In genomic region chr20:5126512-5127203, GRCh38 we compare ENCODE assay signal across 1 cellular context.
TF ChIP-seq lines count a peak whose summit lies in the region.

TSS of gene CDS2 (plus strand) at chr20:5127008. CDS start at chr20:5127093, 85 bp downstream.

TF ChIP-seq in HepG2, 621 proteins besides CTCF, POLR2A, EP300 and RAD21 (continued from another document and continues in another):
- TF ChIP-seq PRDM10 (CRISPR knock-in tag; IDR thresholded peaks at IDR 0.05; ENCODE audit: low read depth) (peak; percentile 64; the same call in 1 of the 2 replicates), TBX2 (CRISPR knock-in tag; IDR thresholded peaks at IDR 0.05; ENCODE audit: borderline replicate concordance) (peak; percentile 37), SAFB2 (CRISPR knock-in tag; IDR thresholded peaks at IDR 0.05; ENCODE audit: borderline replicate concordance, low read depth) (peak; percentile 83; the same call in 1 of the 2 replicates), ZNF484 (CRISPR knock-in tag; IDR thresholded peaks at IDR 0.05; ENCODE audit: borderline replicate concordance, low read depth) (no peak), NR2C2 (CRISPR knock-in tag; IDR thresholded peaks at IDR 0.05; ENCODE audit: borderline replicate concordance) (peak; percentile 97), ZGPAT (CRISPR knock-in tag; IDR thresholded peaks at IDR 0.05) (peak; percentile 94), ZNF382 (CRISPR knock-in tag; IDR thresholded peaks at IDR 0.05; ENCODE audit: borderline replicate concordance) (no peak), ETV5 (CRISPR knock-in tag; IDR thresholded peaks at IDR 0.05; ENCODE audit: borderline replicate concordance) (peak; percentile 48), MAFG (CRISPR knock-in tag; IDR thresholded peaks at IDR 0.05) (no peak), ZNF414 (CRISPR knock-in tag; IDR thresholded peaks at IDR 0.05) (peak; percentile 92), CBFB (CRISPR knock-in tag; IDR thresholded peaks at IDR 0.05) (peak; percentile 82), ZNF883 (CRISPR knock-in tag; IDR thresholded peaks at IDR 0.05; ENCODE audit: not compliant biosample characterization) (no peak), PLRG1 (conservative IDR thresholded peaks at IDR 0.05) (no peak), MEIS1 (CRISPR knock-in tag; IDR thresholded peaks at IDR 0.05; ENCODE audit: borderline replicate concordance) (no peak; the same call in 1 of the 2 replicates), SRSF9 (IDR thresholded peaks at IDR 0.05; ENCODE audit: borderline replicate concordance, insufficient read depth, low read depth, low read length, poor library complexity, severe bottlenecking) (no peak), ZNF674 (CRISPR knock-in tag; IDR thresholded peaks at IDR 0.05; ENCODE audit: low read depth) (peak; percentile 98), ZSCAN30 (CRISPR knock-in tag; IDR thresholded peaks at IDR 0.05) (no peak; the same call in 1 of the 2 replicates), HNRNPL (IDR thresholded peaks at IDR 0.05; ENCODE audit: low read depth, low read length) (peak; percentile 33; the same call in 1 of the 2 replicates), ISL2 (CRISPR knock-in tag; IDR thresholded peaks at IDR 0.05) (peak; percentile 84), ZNF468 (CRISPR knock-in tag; IDR thresholded peaks at IDR 0.05) (0 out of 2 replicates have a peak, but pooled peaks have one; percentile 45), ZBTB34 (CRISPR knock-in tag; IDR thresholded peaks at IDR 0.05) (peak; percentile 90), CHD4 (IDR thresholded peaks at IDR 0.05; ENCODE audit: borderline replicate concordance, low read length) (no peak), ZFP41 (CRISPR knock-in tag; IDR thresholded peaks at IDR 0.05; ENCODE audit: borderline replicate concordance) (no peak), PTBP1 (IDR thresholded peaks at IDR 0.05; ENCODE audit: low read depth, low read length, poor library complexity, severe bottlenecking) (no peak), GFI1 (CRISPR knock-in tag; IDR thresholded peaks at IDR 0.05; ENCODE audit: borderline replicate concordance) (peak; percentile 56; the same call in 1 of the 2 replicates), ZNF547 (CRISPR knock-in tag; IDR thresholded peaks at IDR 0.05) (no peak; the same call in 1 of the 2 replicates), ERF (CRISPR knock-in tag; IDR thresholded peaks at IDR 0.05) (peak; percentile 95), REXO4 (CRISPR knock-in tag; IDR thresholded peaks at IDR 0.05; ENCODE audit: borderline replicate concordance) (no peak), TARDBP (CRISPR knock-in tag; IDR thresholded peaks at IDR 0.05) (peak; percentile 96; the same call in 1 of the 2 replicates), PCBP2 (optimal IDR thresholded peaks at IDR 0.05; ENCODE audit: low read depth, low read length, poor library complexity, severe bottlenecking) (no peak), NR2F6 (IDR thresholded peaks at IDR 0.05) (peak; percentile 83), NR2F6 (CRISPR knock-in tag; IDR thresholded peaks at IDR 0.05) (peak; percentile 96), HNF4G (IDR thresholded peaks at IDR 0.05; ENCODE audit: borderline replicate concordance, low read depth, low read length) (peak; percentile 20; the same call in 1 of the 2 replicates), HNF4G (CRISPR knock-in tag; IDR thresholded peaks at IDR 0.05; ENCODE audit: borderline replicate concordance, low read depth) (peak; percentile 84; the same call in 1 of the 2 replicates), HHEX (CRISPR knock-in tag; IDR thresholded peaks at IDR 0.05) (0 out of 2 replicates have a peak, but pooled peaks have one; percentile 54), ZNF605 (CRISPR knock-in tag; IDR thresholded peaks at IDR 0.05) (peak; percentile 33; the same call in 1 of the 2 replicates), ZNF33A (CRISPR knock-in tag; IDR thresholded peaks at IDR 0.05; ENCODE audit: borderline replicate concordance) (no peak), KLF11 (CRISPR knock-in tag; IDR thresholded peaks at IDR 0.05) (peak; percentile 92), MIXL1 (CRISPR knock-in tag; IDR thresholded peaks at IDR 0.05) (peak; percentile 56; the same call in 1 of the 2 replicates), ZNF773 (CRISPR knock-in tag; IDR thresholded peaks at IDR 0.05; ENCODE audit: borderline replicate concordance) (no peak; the same call in 1 of the 2 replicates), SP5 (CRISPR knock-in tag; IDR thresholded peaks at IDR 0.05; ENCODE audit: borderline replicate concordance, low read depth) (peak; percentile 94), TBL1XR1 (IDR thresholded peaks at IDR 0.05; ENCODE audit: borderline replicate concordance, low read length, partially characterized antibody) (peak; percentile 38), SALL1 (CRISPR knock-in tag; IDR thresholded peaks at IDR 0.05) (peak; percentile 96), STAT5B (CRISPR knock-in tag; IDR thresholded peaks at IDR 0.05) (no peak), ZNF569 (CRISPR knock-in tag; IDR thresholded peaks at IDR 0.05; ENCODE audit: borderline replicate concordance) (no peak), ZNF660 (CRISPR knock-in tag; IDR thresholded peaks at IDR 0.05; ENCODE audit: borderline replicate concordance, low read depth) (no peak), NR2F1 (CRISPR knock-in tag; IDR thresholded peaks at IDR 0.05) (peak; percentile 95 to 97), ZNF431 (CRISPR knock-in tag; IDR thresholded peaks at IDR 0.05; ENCODE audit: borderline replicate concordance, low read depth) (peak; percentile 27)
- TF ChIP-seq, protein P1, sequence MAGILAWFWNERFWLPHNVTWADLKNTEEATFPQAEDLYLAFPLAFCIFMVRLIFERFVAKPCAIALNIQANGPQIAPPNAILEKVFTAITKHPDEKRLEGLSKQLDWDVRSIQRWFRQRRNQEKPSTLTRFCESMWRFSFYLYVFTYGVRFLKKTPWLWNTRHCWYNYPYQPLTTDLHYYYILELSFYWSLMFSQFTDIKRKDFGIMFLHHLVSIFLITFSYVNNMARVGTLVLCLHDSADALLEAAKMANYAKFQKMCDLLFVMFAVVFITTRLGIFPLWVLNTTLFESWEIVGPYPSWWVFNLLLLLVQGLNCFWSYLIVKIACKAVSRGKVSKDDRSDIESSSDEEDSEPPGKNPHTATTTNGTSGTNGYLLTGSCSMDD (CRISPR knock-in tag; IDR thresholded peaks at IDR 0.05): no peak
- TF ChIP-seq, protein P2, sequence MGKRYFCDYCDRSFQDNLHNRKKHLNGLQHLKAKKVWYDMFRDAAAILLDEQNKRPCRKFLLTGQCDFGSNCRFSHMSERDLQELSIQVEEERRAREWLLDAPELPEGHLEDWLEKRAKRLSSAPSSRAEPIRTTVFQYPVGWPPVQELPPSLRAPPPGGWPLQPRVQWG (CRISPR knock-in tag; IDR thresholded peaks at IDR 0.05; ENCODE audit: borderline replicate concordance, low read depth): no peak
- TF ChIP-seq, protein P3, sequence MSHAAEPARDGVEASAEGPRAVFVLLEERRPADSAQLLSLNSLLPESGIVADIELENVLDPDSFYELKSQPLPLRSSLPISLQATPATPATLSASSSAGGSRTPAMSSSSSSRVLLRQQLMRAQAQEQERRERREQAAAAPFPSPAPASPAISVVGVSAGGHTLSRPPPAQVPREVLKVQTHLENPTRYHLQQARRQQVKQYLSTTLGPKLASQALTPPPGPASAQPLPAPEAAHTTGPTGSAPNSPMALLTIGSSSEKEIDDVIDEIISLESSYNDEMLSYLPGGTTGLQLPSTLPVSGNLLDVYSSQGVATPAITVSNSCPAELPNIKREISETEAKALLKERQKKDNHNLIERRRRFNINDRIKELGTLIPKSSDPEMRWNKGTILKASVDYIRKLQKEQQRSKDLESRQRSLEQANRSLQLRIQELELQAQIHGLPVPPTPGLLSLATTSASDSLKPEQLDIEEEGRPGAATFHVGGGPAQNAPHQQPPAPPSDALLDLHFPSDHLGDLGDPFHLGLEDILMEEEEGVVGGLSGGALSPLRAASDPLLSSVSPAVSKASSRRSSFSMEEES (CRISPR knock-in tag; IDR thresholded peaks at IDR 0.05): peak; percentile 58
- TF ChIP-seq, protein P4, sequence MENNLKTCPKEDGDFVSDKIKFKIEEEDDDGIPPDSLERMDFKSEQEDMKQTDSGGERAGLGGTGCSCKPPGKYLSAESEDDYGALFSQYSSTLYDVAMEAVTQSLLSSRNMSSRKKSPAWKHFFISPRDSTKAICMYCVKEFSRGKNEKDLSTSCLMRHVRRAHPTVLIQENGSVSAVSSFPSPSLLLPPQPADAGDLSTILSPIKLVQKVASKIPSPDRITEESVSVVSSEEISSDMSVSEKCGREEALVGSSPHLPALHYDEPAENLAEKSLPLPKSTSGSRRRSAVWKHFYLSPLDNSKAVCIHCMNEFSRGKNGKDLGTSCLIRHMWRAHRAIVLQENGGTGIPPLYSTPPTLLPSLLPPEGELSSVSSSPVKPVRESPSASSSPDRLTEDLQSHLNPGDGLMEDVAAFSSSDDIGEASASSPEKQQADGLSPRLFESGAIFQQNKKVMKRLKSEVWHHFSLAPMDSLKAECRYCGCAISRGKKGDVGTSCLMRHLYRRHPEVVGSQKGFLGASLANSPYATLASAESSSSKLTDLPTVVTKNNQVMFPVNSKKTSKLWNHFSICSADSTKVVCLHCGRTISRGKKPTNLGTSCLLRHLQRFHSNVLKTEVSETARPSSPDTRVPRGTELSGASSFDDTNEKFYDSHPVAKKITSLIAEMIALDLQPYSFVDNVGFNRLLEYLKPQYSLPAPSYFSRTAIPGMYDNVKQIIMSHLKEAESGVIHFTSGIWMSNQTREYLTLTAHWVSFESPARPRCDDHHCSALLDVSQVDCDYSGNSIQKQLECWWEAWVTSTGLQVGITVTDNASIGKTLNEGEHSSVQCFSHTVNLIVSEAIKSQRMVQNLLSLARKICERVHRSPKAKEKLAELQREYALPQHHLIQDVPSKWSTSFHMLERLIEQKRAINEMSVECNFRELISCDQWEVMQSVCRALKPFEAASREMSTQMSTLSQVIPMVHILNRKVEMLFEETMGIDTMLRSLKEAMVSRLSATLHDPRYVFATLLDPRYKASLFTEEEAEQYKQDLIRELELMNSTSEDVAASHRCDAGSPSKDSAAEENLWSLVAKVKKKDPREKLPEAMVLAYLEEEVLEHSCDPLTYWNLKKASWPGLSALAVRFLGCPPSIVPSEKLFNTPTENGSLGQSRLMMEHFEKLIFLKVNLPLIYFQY (CRISPR knock-in tag; IDR thresholded peaks at IDR 0.05; ENCODE audit: borderline replicate concordance): peak; percentile 94
- TF ChIP-seq, protein P5, sequence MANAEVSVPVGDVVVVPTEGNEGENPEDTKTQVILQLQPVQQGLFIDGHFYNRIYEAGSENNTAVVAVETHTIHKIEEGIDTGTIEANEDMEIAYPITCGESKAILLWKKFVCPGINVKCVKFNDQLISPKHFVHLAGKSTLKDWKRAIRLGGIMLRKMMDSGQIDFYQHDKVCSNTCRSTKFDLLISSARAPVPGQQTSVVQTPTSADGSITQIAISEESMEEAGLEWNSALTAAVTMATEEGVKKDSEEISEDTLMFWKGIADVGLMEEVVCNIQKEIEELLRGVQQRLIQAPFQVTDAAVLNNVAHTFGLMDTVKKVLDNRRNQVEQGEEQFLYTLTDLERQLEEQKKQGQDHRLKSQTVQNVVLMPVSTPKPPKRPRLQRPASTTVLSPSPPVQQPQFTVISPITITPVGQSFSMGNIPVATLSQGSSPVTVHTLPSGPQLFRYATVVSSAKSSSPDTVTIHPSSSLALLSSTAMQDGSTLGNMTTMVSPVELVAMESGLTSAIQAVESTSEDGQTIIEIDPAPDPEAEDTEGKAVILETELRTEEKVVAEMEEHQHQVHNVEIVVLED (CRISPR knock-in tag; IDR thresholded peaks at IDR 0.05; ENCODE audit: borderline replicate concordance): peak; percentile 92
